In genomic region chr19:58519355-58520256, GRCh38 we compare ENCODE assay signal across 8 cellular contexts. TPM values are rescaled to one million over a fixed set of nuclear protein-coding genes. Genes with fewer than 3 reads are reported as not detected.
A peak's percentile ranks its signal among the peaks of the same experiment; 100 is the strongest.
DNase-seq lines count a peak whose midpoint lies in the region; ATAC-seq, FAIRE-seq and TF ChIP-seq lines count a peak whose summit lies in the region.

ZBTB45 (minus strand) TSS chr19:58519810; CDS start chr19:58517673, 2,137 bp downstream.

- peak; percentile 36 to 78 (median 56) for TF ChIP-seq CTCF in heart left ventricle (IDR thresholded peaks at IDR 0.05)
- TF ChIP-seq CTCF in upper lobe of right lung (IDR thresholded peaks at IDR 0.05), result peak; percentile 46

- H3K9me3 ChIP-seq in heart left ventricle, result no peaks in the 10 kb centered on the region
- no peaks in the 10 kb centered on the region for H3K9me3 ChIP-seq in upper lobe of right lung

- H3K27me3 ChIP-seq in heart left ventricle (no peaks in the 10 kb centered on the region), upper lobe of right lung (no peaks in the 10 kb centered on the region)

- H3K27ac ChIP-seq in adipose tissue (ENCODE audit: low read depth, low read length), result peak within 1 kb of the TSS; percentile 35
- peak within 1 kb of the TSS; percentile 79 to 99 (median 94) for H3K27ac ChIP-seq in heart left ventricle
- peak within 1 kb of the TSS; percentile 91 for H3K27ac ChIP-seq in upper lobe of right lung

- peak within 1 kb of the TSS; percentile 70 to 97 (median 86) for H3K4me3 ChIP-seq in heart left ventricle
- peak within 1 kb of the TSS; percentile 71 for H3K4me3 ChIP-seq in upper lobe of right lung

- WGBS in adipose tissue, 3 donors, result 0 to 1% (median 0%) methylated on average over 87 of the region's 87 CpGs
- 0 to 1% (median 1%) methylated on average over 62 to 87 of the region's 87 CpGs for WGBS in heart left ventricle, 4 donors

- intact Hi-C loops in heart left ventricle (cut with DNase I) (loop anchor here in 5 of 10 donors (1.0 to 2.0 kb wide), 6 partner anchors 19 to 337 kb away; partner anchors contain the start of genes TRIM28 (in 2 of the 5), MZF1 (in 1 of the 5) and ZNF274 (in 1 of the 5)), posterior cingulate gyrus (cut with DNase I) (loop anchor here (2.0 kb wide), 1 partner anchor 79 kb away; the partner anchor contains the start of gene ZNF132), upper lobe of right lung (cut with DNase I) (no loop called here)

- peak; percentile 92 for FAIRE-seq in GM12891 (lab: Jason Lieb, UNC)

- ATAC-seq in HG02840 (IDR thresholded peaks at IDR 0.05; ENCODE audit: low FRiP score, unreplicated experiment) (peak; percentile 78), heart left ventricle (peak; percentile 90 to 95 (median 94)), upper lobe of right lung (peak; percentile 87)

- H3K4me1 ChIP-seq in heart left ventricle (peaks cover 7 to 53% (median 32%) of the 10 kb centered on the region in 12 donors), upper lobe of right lung (peaks cover 18% of the 10 kb centered on the region)

- peak; percentile 80 for DNase-seq in GM12891 (ENCODE audit: insufficient read length, low spot score)
- peak; percentile 96 for DNase-seq in NCI-H1436 (lab: John Stamatoyannopoulos, UW)
- peak; percentile 80 for DNase-seq in T follicular helper cell (ENCODE audit: low read depth)
- peak; percentile 93 to 94 (median 93) for DNase-seq in heart left ventricle
- DNase-seq in posterior cingulate gyrus, result peak; percentile 87 to 99 (median 92)
- DNase-seq in upper lobe of right lung, result peak; percentile 95

- H3K36me3 ChIP-seq in heart left ventricle, result peaks cover 0 to 24% (median 17%) of the 10 kb centered on the region in 9 donors
- H3K36me3 ChIP-seq in upper lobe of right lung, result peaks cover 20% of the 10 kb centered on the region

- TF ChIP-seq POLR2A in GM12891 (IDR thresholded peaks at IDR 0.05; ENCODE audit: low read depth, low read length) (peak; percentile 69), heart left ventricle (IDR thresholded peaks at IDR 0.05) (peak in 1 of 2 donors; percentile 42)

TF ChIP-seq in GM12891, 5 proteins besides CTCF, POLR2A, EP300 and RAD21:
- peak; percentile 86 for TF ChIP-seq POLR2AphosphoS5 (IDR thresholded peaks at IDR 0.05; ENCODE audit: low read depth, low read length)
- peak; percentile 58 for TF ChIP-seq POU2F2 (IDR thresholded peaks at IDR 0.05; ENCODE audit: low read depth, low read length)
- peak; percentile 89 for TF ChIP-seq TAF1 (IDR thresholded peaks at IDR 0.05; ENCODE audit: low read depth, low read length)
- peak; percentile 71 for TF ChIP-seq PAX5 (IDR thresholded peaks at IDR 0.05; ENCODE audit: insufficient read depth, low read length, severe bottlenecking)
- TF ChIP-seq SPI1 (IDR thresholded peaks at IDR 0.05; ENCODE audit: low read depth, low read length), result peak; percentile 36; the same call in 1 of the 2 replicates

RNA-seq across cellular contexts. Expression of gene ZBTB45, which starts in this region (rescaled TPM):
- 6.1 TPM for polyA plus RNA-seq in GM12891 (2012; ENCODE audit: low read depth, missing spikeins)
- 1 to 10 TPM; 5.3 to 8.2 (median 6.6) TPM for polyA plus RNA-seq in adipose tissue
- 10 to 100 TPM in 8 of 9 donors, 1 to 10 TPM in 1; 9.0 to 13.4 (median 10.5) TPM for total RNA-seq in heart left ventricle
- polyA plus RNA-seq in heart left ventricle, result 1 to 10 TPM; 6.9 to 9.2 TPM
- 14.1 TPM for total RNA-seq in upper lobe of right lung

Comparison
In these comparisons a context has a peak if more than half of its experiments do, and no peak if none do; other contexts are left out.
1. Peak in every context shown above with its lines: DNase-seq, ATAC-seq, H3K4me3 ChIP-seq and H3K27ac ChIP-seq.
2. H3K27ac ChIP-seq: peak in every context shown above with its lines; median percentile 94 in heart left ventricle; 91 in upper lobe of right lung; 35 in adipose tissue.